ENCODE assay signal across 7 cellular contexts in genomic region chr2:231514951-231515297, GRCh38. TPM values are rescaled to one million over a fixed set of nuclear protein-coding genes. Genes with fewer than 3 reads are reported as not detected.
A peak's percentile ranks its signal among the peaks of the same experiment; 100 is the strongest.
DNase-seq lines count a peak whose midpoint lies in the region; ATAC-seq and TF ChIP-seq lines count a peak whose summit lies in the region.

No MANE protein-coding gene starts in this region.

- WGBS in smooth muscle cell (ENCODE audit: low lambda C conversion rate) = 49% methylated on average over 7 of the region's 7 CpGs

- no peaks in the 10 kb centered on the region for H4K20me1 ChIP-seq in smooth muscle cell (ENCODE audit: low read depth)

- peak overlapping the region; percentile 80 for H3K9ac ChIP-seq in smooth muscle cell (ENCODE audit: low read depth)

- no peak for DNase-seq in HAP-1 (ENCODE audit: low spot score in 2 of 2)
- DNase-seq in glutamatergic neuron = no peak
- DNase-seq in smooth muscle cell (lab: John Stamatoyannopoulos, UW; ENCODE audit: unreplicated experiment) = no peak
- no peak for DNase-seq in NCI-H524 treated with DMSO at 0.1 percent for 48 hours (lab: John Stamatoyannopoulos, UW)
- no peak for DNase-seq in germinal center (ENCODE audit: low spot score)

- no peaks in the 10 kb centered on the region for H3K36me3 ChIP-seq in HAP-1 (replicated peaks)
- no peaks in the 10 kb centered on the region for H3K36me3 ChIP-seq in smooth muscle cell (ENCODE audit: low read depth)

- H3K4me1 ChIP-seq in HAP-1 = peaks cover 18% of the 10 kb centered on the region
- H3K4me1 ChIP-seq in smooth muscle cell (ENCODE audit: low read depth) = peaks cover 4% of the 10 kb centered on the region

- in situ Hi-C loops in HAP-1 (cut with MboI; ENCODE audit: low sequenced_read_pairs) = no loop called here

- no peaks in the 10 kb centered on the region for H3K36me3 Mint-ChIP-seq in glutamatergic neuron (ENCODE audit: unreplicated experiment)

- H3K27me3 ChIP-seq in HAP-1 (ENCODE audit: low read depth) (no peaks in the 10 kb centered on the region), smooth muscle cell (ENCODE audit: low read depth) (no peaks in the 10 kb centered on the region)

- H3K4me3 Mint-ChIP-seq in glutamatergic neuron (ENCODE audit: unreplicated experiment) = peak overlapping the region; percentile 97

- H3K27ac Mint-ChIP-seq in glutamatergic neuron (ENCODE audit: unreplicated experiment) = peak overlapping the region; percentile 64

- H3K27ac ChIP-seq in VCaP (peak overlapping the region; percentile 72), smooth muscle cell (ENCODE audit: low read depth) (no peak overlapping the region)

- H3K27me3 Mint-ChIP-seq in glutamatergic neuron (ENCODE audit: unreplicated experiment) = peaks cover 2% of the 10 kb centered on the region

- peaks cover 11% of the 10 kb centered on the region for H3K4me1 Mint-ChIP-seq in glutamatergic neuron (ENCODE audit: low read depth, unreplicated experiment)

- H3K9me3 Mint-ChIP-seq in glutamatergic neuron (ENCODE audit: unreplicated experiment) = peaks cover 3% of the 10 kb centered on the region

- peak overlapping the region; percentile 94 for H2AFZ ChIP-seq in smooth muscle cell (ENCODE audit: low read depth)

- peak overlapping the region; percentile 61 for H3K4me3 ChIP-seq in HAP-1
- H3K4me3 ChIP-seq in smooth muscle cell = peak overlapping the region; percentile 66

- H3K79me2 ChIP-seq in smooth muscle cell (ENCODE audit: low read depth) = no peaks in the 10 kb centered on the region

- TF ChIP-seq CTCF in VCaP (conservative IDR thresholded peaks at IDR 0.05) (no peak), glutamatergic neuron (IDR thresholded peaks at IDR 0.05; ENCODE audit: partially characterized antibody, unreplicated experiment) (no peak), smooth muscle cell (IDR thresholded peaks at IDR 0.05; ENCODE audit: borderline replicate concordance, insufficient read depth, poor library complexity, severe bottlenecking) (no peak)

- peak overlapping the region; percentile 90 for H3K4me2 ChIP-seq in smooth muscle cell

- H3K9me3 ChIP-seq in HAP-1 (no peaks in the 10 kb centered on the region), smooth muscle cell (replicated peaks; ENCODE audit: low read depth) (no peaks in the 10 kb centered on the region)

- ATAC-seq in HG02610 (IDR thresholded peaks at IDR 0.05; ENCODE audit: unreplicated experiment) = no peak

- H3F3A ChIP-seq in smooth muscle cell (ENCODE audit: low read depth) = no peaks in the 10 kb centered on the region

RNA-seq across cellular contexts. Expression of gene NMUR1, which starts 15.3 kb away (rescaled TPM):
- total RNA-seq in glutamatergic neuron (ENCODE audit: unreplicated experiment) (0.32 TPM), smooth muscle cell (not detected in 2 replicates)
- polyA plus RNA-seq in smooth muscle cell = not detected in 2 replicates

RNA-seq across cellular contexts. Expression of gene NCL, which starts 50.6 kb away (rescaled TPM):
- total RNA-seq in glutamatergic neuron (ENCODE audit: unreplicated experiment) (320 TPM), smooth muscle cell (106 and 108 TPM in 2 replicates)
- 219 and 296 TPM in 2 replicates for polyA plus RNA-seq in smooth muscle cell
